ENCODE assay signal across 1 cellular context in the genomic region with DNA sequence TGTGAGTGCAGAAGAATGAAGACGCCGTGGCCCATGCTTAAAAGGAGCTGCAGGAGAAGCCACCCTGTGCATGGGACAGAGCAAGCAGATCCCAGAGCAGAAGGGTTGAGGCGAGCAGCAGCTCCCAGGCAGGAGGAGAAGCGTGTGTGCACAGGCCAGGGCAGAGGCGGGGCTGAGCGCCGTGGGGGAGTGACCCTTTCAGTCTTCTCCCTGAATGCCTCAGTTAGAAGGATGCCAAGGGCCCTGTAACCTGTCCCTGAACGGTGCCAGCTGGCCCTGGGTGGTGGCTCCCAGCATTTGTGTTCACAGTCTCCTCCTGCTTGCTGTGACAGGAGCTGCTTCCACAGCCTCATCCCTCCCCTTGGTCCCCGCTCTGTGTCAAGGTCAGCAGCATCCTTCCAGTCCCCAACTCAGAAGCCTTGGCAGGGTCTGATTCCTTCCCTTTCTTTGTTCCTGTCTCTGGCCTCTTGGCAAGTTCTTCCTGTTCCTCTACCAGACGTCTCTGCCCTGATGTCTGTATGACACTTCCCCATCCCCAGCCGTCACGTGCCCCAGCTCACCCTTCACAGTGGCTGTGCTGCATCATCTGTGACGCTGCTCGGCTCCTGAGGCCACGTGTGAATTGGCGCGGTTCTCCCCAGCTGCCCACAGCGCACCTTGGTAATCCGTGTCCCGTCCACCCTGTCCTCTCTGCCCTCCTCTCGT.
TF ChIP-seq lines count a peak whose summit lies in the region.

No MANE protein-coding gene starts in this region.

TF ChIP-seq in K562, 482 proteins besides CTCF, POLR2A, EP300 and RAD21:
- TF ChIP-seq ZNF76 (CRISPR knock-in tag; IDR thresholded peaks at IDR 0.05; ENCODE audit: borderline replicate concordance): no peak
- TF ChIP-seq POLR2G (IDR thresholded peaks at IDR 0.05; ENCODE audit: low read depth, low read length): 0 out of 2 replicates have a peak, but pooled peaks have one; percentile 19
- TF ChIP-seq RBFOX2 (IDR thresholded peaks at IDR 0.05; ENCODE audit: low read depth, low read length): 0 out of 2 replicates have a peak, but pooled peaks have one; percentile 25
